1 cellular context compared by ENCODE assay signal in the genomic region with DNA sequence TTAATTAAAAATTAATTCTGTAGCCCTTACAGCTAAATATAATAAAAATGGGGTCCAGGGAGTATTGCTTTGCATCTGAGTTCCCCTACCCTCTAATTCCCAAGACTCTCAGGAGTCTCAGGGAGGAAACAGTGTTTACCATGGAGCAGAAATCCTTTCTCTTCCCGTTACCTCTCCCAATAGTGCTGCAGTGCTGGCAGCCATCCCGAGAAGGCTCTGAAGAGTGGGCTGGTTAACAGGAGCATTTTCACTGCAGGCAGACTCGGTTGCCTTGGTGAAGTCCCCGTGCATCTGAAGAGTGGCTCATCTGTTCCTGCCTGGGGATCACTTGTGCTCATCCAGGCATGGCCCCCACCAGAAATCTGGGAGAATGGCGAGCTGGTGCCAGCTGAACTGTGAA.
TF ChIP-seq lines count a peak whose summit lies in the region.

No MANE protein-coding gene starts in this region.

TF ChIP-seq in GM23338, 12 proteins besides CTCF, POLR2A, EP300 and RAD21 (continued from another document):
- TF ChIP-seq NANOG (IDR thresholded peaks at IDR 0.05; ENCODE audit: borderline replicate concordance) = no peak
- TF ChIP-seq STAT1 (IDR thresholded peaks at IDR 0.05; ENCODE audit: unreplicated experiment) = no peak
- TF ChIP-seq, protein P1, sequence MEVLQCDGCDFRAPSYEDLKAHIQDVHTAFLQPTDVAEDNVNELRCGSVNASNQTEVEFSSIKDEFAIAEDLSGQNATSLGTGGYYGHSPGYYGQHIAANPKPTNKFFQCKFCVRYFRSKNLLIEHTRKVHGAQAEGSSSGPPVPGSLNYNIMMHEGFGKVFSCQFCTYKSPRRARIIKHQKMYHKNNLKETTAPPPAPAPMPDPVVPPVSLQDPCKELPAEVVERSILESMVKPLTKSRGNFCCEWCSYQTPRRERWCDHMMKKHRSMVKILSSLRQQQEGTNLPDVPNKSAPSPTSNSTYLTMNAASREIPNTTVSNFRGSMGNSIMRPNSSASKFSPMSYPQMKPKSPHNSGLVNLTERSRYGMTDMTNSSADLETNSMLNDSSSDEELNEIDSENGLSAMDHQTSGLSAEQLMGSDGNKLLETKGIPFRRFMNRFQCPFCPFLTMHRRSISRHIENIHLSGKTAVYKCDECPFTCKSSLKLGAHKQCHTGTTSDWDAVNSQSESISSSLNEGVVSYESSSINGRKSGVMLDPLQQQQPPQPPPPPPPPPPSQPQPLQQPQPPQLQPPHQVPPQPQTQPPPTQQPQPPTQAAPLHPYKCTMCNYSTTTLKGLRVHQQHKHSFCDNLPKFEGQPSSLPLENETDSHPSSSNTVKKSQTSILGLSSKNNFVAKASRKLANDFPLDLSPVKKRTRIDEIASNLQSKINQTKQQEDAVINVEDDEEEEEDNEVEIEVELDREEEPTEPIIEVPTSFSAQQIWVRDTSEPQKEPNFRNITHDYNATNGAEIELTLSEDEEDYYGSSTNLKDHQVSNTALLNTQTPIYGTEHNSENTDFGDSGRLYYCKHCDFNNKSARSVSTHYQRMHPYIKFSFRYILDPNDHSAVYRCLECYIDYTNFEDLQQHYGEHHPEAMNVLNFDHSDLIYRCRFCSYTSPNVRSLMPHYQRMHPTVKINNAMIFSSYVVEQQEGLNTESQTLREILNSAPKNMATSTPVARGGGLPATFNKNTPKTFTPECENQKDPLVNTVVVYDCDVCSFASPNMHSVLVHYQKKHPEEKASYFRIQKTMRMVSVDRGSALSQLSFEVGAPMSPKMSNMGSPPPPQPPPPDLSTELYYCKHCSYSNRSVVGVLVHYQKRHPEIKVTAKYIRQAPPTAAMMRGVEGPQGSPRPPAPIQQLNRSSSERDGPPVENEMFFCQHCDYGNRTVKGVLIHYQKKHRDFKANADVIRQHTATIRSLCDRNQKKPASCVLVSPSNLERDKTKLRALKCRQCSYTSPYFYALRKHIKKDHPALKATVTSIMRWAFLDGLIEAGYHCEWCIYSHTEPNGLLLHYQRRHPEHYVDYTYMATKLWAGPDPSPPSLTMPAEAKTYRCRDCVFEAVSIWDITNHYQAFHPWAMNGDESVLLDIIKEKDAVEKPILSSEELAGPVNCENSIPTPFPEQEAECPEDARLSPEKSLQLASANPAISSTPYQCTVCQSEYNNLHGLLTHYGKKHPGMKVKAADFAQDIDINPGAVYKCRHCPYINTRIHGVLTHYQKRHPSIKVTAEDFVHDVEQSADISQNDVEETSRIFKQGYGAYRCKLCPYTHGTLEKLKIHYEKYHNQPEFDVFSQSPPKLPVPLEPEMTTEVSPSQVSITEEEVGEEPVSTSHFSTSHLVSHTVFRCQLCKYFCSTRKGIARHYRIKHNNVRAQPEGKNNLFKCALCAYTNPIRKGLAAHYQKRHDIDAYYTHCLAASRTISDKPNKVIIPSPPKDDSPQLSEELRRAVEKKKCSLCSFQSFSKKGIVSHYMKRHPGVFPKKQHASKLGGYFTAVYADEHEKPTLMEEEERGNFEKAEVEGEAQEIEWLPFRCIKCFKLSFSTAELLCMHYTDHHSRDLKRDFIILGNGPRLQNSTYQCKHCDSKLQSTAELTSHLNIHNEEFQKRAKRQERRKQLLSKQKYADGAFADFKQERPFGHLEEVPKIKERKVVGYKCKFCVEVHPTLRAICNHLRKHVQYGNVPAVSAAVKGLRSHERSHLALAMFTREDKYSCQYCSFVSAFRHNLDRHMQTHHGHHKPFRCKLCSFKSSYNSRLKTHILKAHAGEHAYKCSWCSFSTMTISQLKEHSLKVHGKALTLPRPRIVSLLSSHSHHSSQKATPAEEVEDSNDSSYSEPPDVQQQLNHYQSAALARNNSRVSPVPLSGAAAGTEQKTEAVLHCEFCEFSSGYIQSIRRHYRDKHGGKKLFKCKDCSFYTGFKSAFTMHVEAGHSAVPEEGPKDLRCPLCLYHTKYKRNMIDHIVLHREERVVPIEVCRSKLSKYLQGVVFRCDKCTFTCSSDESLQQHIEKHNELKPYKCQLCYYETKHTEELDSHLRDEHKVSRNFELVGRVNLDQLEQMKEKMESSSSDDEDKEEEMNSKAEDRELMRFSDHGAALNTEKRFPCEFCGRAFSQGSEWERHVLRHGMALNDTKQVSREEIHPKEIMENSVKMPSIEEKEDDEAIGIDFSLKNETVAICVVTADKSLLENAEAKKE (CRISPR knock-in tag; IDR thresholded peaks at IDR 0.05) = no peak
- no peak for TF ChIP-seq EZH2phosphoT487 (IDR thresholded peaks at IDR 0.05; ENCODE audit: unreplicated experiment)
- TF ChIP-seq POLR2AphosphoS5 (IDR thresholded peaks at IDR 0.05; ENCODE audit: low read depth) = no peak
- TF ChIP-seq, protein P2, sequence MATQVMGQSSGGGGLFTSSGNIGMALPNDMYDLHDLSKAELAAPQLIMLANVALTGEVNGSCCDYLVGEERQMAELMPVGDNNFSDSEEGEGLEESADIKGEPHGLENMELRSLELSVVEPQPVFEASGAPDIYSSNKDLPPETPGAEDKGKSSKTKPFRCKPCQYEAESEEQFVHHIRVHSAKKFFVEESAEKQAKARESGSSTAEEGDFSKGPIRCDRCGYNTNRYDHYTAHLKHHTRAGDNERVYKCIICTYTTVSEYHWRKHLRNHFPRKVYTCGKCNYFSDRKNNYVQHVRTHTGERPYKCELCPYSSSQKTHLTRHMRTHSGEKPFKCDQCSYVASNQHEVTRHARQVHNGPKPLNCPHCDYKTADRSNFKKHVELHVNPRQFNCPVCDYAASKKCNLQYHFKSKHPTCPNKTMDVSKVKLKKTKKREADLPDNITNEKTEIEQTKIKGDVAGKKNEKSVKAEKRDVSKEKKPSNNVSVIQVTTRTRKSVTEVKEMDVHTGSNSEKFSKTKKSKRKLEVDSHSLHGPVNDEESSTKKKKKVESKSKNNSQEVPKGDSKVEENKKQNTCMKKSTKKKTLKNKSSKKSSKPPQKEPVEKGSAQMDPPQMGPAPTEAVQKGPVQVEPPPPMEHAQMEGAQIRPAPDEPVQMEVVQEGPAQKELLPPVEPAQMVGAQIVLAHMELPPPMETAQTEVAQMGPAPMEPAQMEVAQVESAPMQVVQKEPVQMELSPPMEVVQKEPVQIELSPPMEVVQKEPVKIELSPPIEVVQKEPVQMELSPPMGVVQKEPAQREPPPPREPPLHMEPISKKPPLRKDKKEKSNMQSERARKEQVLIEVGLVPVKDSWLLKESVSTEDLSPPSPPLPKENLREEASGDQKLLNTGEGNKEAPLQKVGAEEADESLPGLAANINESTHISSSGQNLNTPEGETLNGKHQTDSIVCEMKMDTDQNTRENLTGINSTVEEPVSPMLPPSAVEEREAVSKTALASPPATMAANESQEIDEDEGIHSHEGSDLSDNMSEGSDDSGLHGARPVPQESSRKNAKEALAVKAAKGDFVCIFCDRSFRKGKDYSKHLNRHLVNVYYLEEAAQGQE (IDR thresholded peaks at IDR 0.05; ENCODE audit: unreplicated experiment) = no peak
- TF ChIP-seq JUNB (IDR thresholded peaks at IDR 0.05; ENCODE audit: unreplicated experiment) = no peak
